In genomic region chr17:36773039-36773438, GRCh38 we compare ENCODE assay signal across 1 cellular context.
TF ChIP-seq lines count a peak whose summit lies in the region.

No MANE protein-coding gene starts in this region.

TF ChIP-seq in GM23338, 12 proteins besides CTCF, POLR2A, EP300 and RAD21 (continued from another document):
- TF ChIP-seq ZNF462 (CRISPR knock-in tag; IDR thresholded peaks at IDR 0.05) (0 out of 2 replicates have a peak, but pooled peaks have one; percentile 29), NANOG (IDR thresholded peaks at IDR 0.05; ENCODE audit: borderline replicate concordance) (peak; percentile 74; the same call in 1 of the 2 replicates), ETS1 (IDR thresholded peaks at IDR 0.05) (no peak)
TF ChIP-seq in GM23338: peak in this region for 3.
